Comparison of ENCODE assay signal across 23 cellular contexts in genomic region chr4:21569638-21570037, GRCh38.
"Had no signal": no experiment of that assay in that cellular context is flagged by ENCODE, and none has a peak within 500 bp of the region (broad histone marks: within the 10 kb centered on the region; RNA-seq: fewer than 3 reads in every experiment).

No MANE protein-coding gene starts in this region.

- H3K27ac ChIP-seq: breast epithelium had no signal

- H3K27me3 ChIP-seq: breast epithelium had no signal

- ATAC-seq: activated CD8-positive, alpha-beta memory T cell treated with anti-CD3 and anti-CD28 coated beads, Interleukin-2, amount 10 ng/mL, durations not matched to agents 7 days and 5 days; PC-3 had no signal

- H3K4me3 Mint-ChIP-seq: activated B cell treated with CpG ODN at 0.5 μM for 24 hours; activated CD4-positive, alpha-beta T cell treated with anti-CD3 and anti-CD28 coated beads, Interleukin-2, amount 10 ng/mL, durations not matched to agents 24 days and 14 days; activated CD8-positive, alpha-beta memory T cell treated with anti-CD3 and anti-CD28 coated beads, Interleukin-2, amount 10 ng/mL, durations not matched to agents 7 days and 5 days; activated naive CD4-positive, alpha-beta T cell treated with anti-CD3 and anti-CD28 coated beads, Interleukin-2, amount 50 U/mL, for 24 hours; activated T-cell treated with anti-CD3 and anti-CD28 coated beads, Interleukin-2, amount 50 U/mL, for 24 hours; activated T-helper 1 cell treated with anti-CD3 and anti-CD28 coated beads, Interleukin-12 subunit alpha, Interleukin-12 subunit beta, Interleukin-2, Interleukin-4 antibody, amounts not matched to agents 30 ng/mL and 10 ng/mL and 1 ng/mL, durations not matched to agents 14 hours and 24 hours and 36 hours; T-helper 1 cell treated with Interleukin-12 subunit alpha and Interleukin-12 subunit beta and Interleukin-4 antibody, amounts not matched to agents 30 μg/mL and 1 μg/mL, for 36 hours had no signal

- H3K4me1 ChIP-seq: breast epithelium had no signal

- DNase-seq: activated B cell treated with CpG ODN at 0.5 μM for 24 hours; activated CD4-positive, alpha-beta T cell treated with anti-CD3 and anti-CD28 coated beads for 1 hour; activated CD4-positive, alpha-beta T cell treated with anti-CD3 and anti-CD28 coated beads, Interleukin-2, amount 10 ng/mL, durations not matched to agents 24 days and 14 days; activated CD4-positive, alpha-beta T cell treated with anti-CD3 and anti-CD28 coated beads, Interleukin-2, amount 50 U/mL, for 48 hours; activated CD8-positive, alpha-beta memory T cell treated with anti-CD3 and anti-CD28 coated beads, Interleukin-2, amount 10 ng/mL, durations not matched to agents 7 days and 5 days; activated effector memory CD4-positive, alpha-beta T cell treated with Interleukin-2 at 50 U/mL for 16 hours; activated naive CD4-positive, alpha-beta T cell; activated T-cell treated with anti-CD3 and anti-CD28 coated beads, Interleukin-2, amount 50 U/mL, for 24 hours; aorta; caudate nucleus; Kasumi-1; KBM-7; NCI-H146; NCI-H187 treated with DMSO at 0.1 percent for 48 hours; NCI-H510A treated with DMSO at 0.1 percent for 48 hours; NCI-H69; PC-3; SHP77 treated with DMSO at 0.1 percent for 48 hours; T-helper 9 cell had no signal

- H3K4me3 ChIP-seq: breast epithelium had no signal

- H3K27ac Mint-ChIP-seq: activated B cell treated with CpG ODN at 0.5 μM for 24 hours; activated CD4-positive, alpha-beta T cell treated with anti-CD3 and anti-CD28 coated beads, Interleukin-2, amount 10 ng/mL, durations not matched to agents 24 days and 14 days; activated CD8-positive, alpha-beta memory T cell treated with anti-CD3 and anti-CD28 coated beads, Interleukin-2, amount 10 ng/mL, durations not matched to agents 7 days and 5 days; activated naive CD4-positive, alpha-beta T cell treated with anti-CD3 and anti-CD28 coated beads, Interleukin-2, amount 50 U/mL, for 24 hours; activated T-cell treated with anti-CD3 and anti-CD28 coated beads, Interleukin-2, amount 50 U/mL, for 24 hours; activated T-helper 1 cell treated with anti-CD3 and anti-CD28 coated beads, Interleukin-12 subunit alpha, Interleukin-12 subunit beta, Interleukin-2, Interleukin-4 antibody, amounts not matched to agents 30 ng/mL and 10 ng/mL and 1 ng/mL, durations not matched to agents 14 hours and 24 hours and 36 hours; T-helper 1 cell treated with Interleukin-12 subunit alpha and Interleukin-12 subunit beta and Interleukin-4 antibody, amounts not matched to agents 30 μg/mL and 1 μg/mL, for 36 hours had no signal

- H3K36me3 Mint-ChIP-seq: activated CD8-positive, alpha-beta memory T cell treated with anti-CD3 and anti-CD28 coated beads, Interleukin-2, amount 10 ng/mL, durations not matched to agents 7 days and 5 days; activated naive CD4-positive, alpha-beta T cell treated with anti-CD3 and anti-CD28 coated beads, Interleukin-2, amount 50 U/mL, for 24 hours had no signal

- H3K36me3 ChIP-seq: breast epithelium had no signal

- H3K9me3 Mint-ChIP-seq: activated B cell treated with CpG ODN at 0.5 μM for 24 hours; activated CD4-positive, alpha-beta T cell treated with anti-CD3 and anti-CD28 coated beads, Interleukin-2, amount 10 ng/mL, durations not matched to agents 24 days and 14 days; activated naive CD4-positive, alpha-beta T cell treated with anti-CD3 and anti-CD28 coated beads, Interleukin-2, amount 50 U/mL, for 24 hours; activated T-helper 1 cell treated with anti-CD3 and anti-CD28 coated beads, Interleukin-12 subunit alpha, Interleukin-12 subunit beta, Interleukin-2, Interleukin-4 antibody, amounts not matched to agents 30 ng/mL and 10 ng/mL and 1 ng/mL, durations not matched to agents 14 hours and 24 hours and 36 hours; T-helper 1 cell treated with Interleukin-12 subunit alpha and Interleukin-12 subunit beta and Interleukin-4 antibody, amounts not matched to agents 30 μg/mL and 1 μg/mL, for 36 hours had no signal

- H3K27me3 Mint-ChIP-seq: activated B cell treated with CpG ODN at 0.5 μM for 24 hours; activated CD4-positive, alpha-beta T cell treated with anti-CD3 and anti-CD28 coated beads, Interleukin-2, amount 10 ng/mL, durations not matched to agents 24 days and 14 days; activated CD8-positive, alpha-beta memory T cell treated with anti-CD3 and anti-CD28 coated beads, Interleukin-2, amount 10 ng/mL, durations not matched to agents 7 days and 5 days; activated naive CD4-positive, alpha-beta T cell treated with anti-CD3 and anti-CD28 coated beads, Interleukin-2, amount 50 U/mL, for 24 hours; activated T-cell treated with anti-CD3 and anti-CD28 coated beads, Interleukin-2, amount 50 U/mL, for 24 hours had no signal

- H3K4me1 Mint-ChIP-seq: activated B cell treated with CpG ODN at 0.5 μM for 24 hours; activated CD4-positive, alpha-beta T cell treated with anti-CD3 and anti-CD28 coated beads, Interleukin-2, amount 10 ng/mL, durations not matched to agents 24 days and 14 days; activated CD8-positive, alpha-beta memory T cell treated with anti-CD3 and anti-CD28 coated beads, Interleukin-2, amount 10 ng/mL, durations not matched to agents 7 days and 5 days; activated naive CD4-positive, alpha-beta T cell treated with anti-CD3 and anti-CD28 coated beads, Interleukin-2, amount 50 U/mL, for 24 hours had no signal
